In the genomic region with DNA sequence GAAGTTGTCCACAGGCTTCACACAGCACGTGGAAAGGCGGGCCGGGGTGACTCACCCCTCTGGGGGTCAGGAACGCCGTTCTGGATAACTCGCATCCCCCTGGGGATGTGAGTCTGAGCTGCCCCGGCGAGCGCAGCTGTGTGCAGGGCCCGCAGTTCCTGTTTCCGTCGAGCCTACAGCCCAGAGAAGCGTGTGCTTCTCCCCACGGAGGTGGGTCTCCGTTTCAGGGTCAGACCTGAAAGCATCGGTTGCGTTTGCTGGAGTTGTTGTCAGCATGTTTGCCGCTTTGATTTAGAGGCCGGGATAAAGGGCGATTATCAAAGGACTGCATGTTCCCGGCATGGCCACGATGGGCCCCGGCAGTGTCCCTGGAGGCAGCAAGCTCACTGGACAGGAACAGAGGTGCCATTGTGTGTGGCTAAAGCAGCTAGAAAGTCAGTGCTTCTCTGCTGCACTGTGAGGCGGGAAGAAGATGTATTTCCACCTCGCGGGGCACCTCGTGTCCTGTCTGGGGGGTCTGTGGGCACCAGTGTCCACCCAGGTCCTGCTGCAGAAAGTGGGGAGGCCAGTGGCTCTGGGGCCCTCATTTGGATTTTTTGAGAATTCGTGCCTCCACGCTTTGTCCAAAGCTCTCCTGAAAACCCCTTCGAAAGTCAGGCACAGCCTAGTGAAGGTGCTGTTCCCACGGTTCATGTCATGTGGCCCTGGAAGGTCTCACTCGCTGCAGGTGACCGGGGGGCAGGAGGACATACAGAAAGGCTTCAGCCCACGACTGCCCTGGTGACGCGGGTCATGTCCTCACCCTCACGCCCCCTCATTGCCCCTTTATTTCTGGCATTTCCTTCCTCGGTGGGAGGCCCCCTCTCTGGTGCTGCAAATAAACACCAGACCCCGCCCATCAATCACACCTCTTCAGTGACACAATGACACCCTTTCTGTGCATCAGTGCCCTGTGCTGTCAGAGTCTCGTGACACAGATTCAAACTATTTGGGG, we compare ENCODE assay signal across 1 cellular context.
TF ChIP-seq lines count a peak whose summit lies in the region.

No MANE protein-coding gene starts in this region.

TF ChIP-seq in HepG2, 621 proteins besides CTCF, POLR2A, EP300 and RAD21 (continued from another document and continues in another):
- TF ChIP-seq ZGPAT (CRISPR knock-in tag; IDR thresholded peaks at IDR 0.05) (peak; percentile 72), MATR3 (CRISPR knock-in tag; IDR thresholded peaks at IDR 0.05) (no peak), FIP1L1 (IDR thresholded peaks at IDR 0.05; ENCODE audit: borderline replicate concordance, insufficient read depth, low read depth, low read length) (no peak), TAF15 (IDR thresholded peaks at IDR 0.05; ENCODE audit: low read depth, low read length, poor library complexity, severe bottlenecking) (no peak), ZBTB42 (CRISPR knock-in tag; IDR thresholded peaks at IDR 0.05) (no peak), HOXD1 (CRISPR knock-in tag; IDR thresholded peaks at IDR 0.05) (no peak), ZNF839 (CRISPR knock-in tag; IDR thresholded peaks at IDR 0.05; ENCODE audit: borderline replicate concordance) (0 out of 2 replicates have a peak, but pooled peaks have one; percentile 41), GFI1 (CRISPR knock-in tag; IDR thresholded peaks at IDR 0.05; ENCODE audit: borderline replicate concordance) (peak; percentile 23; the same call in 1 of the 2 replicates), ZNF615 (CRISPR knock-in tag; IDR thresholded peaks at IDR 0.05; ENCODE audit: borderline replicate concordance) (no peak), ZNF343 (CRISPR knock-in tag; IDR thresholded peaks at IDR 0.05) (no peak), MEIS1 (CRISPR knock-in tag; IDR thresholded peaks at IDR 0.05; ENCODE audit: borderline replicate concordance) (0 out of 2 replicates have a peak, but pooled peaks have one; percentile 31), ZNF468 (CRISPR knock-in tag; IDR thresholded peaks at IDR 0.05) (peak; percentile 35; the same call in 1 of the 2 replicates), ZNF792 (CRISPR knock-in tag; IDR thresholded peaks at IDR 0.05) (no peak), ZNF546 (CRISPR knock-in tag; conservative IDR thresholded peaks at IDR 0.05) (no peak), CEBPB (IDR thresholded peaks at IDR 0.05; ENCODE audit: borderline replicate concordance, low read depth, low read length) (no peak), ZNF20 (CRISPR knock-in tag; IDR thresholded peaks at IDR 0.05) (no peak), ZBTB1 (CRISPR knock-in tag; IDR thresholded peaks at IDR 0.05; ENCODE audit: borderline replicate concordance) (no peak), SCMH1 (CRISPR knock-in tag; IDR thresholded peaks at IDR 0.05; ENCODE audit: borderline replicate concordance) (no peak), ZNF780A (CRISPR knock-in tag; IDR thresholded peaks at IDR 0.05) (no peak), CAMTA2 (CRISPR knock-in tag; IDR thresholded peaks at IDR 0.05; ENCODE audit: borderline replicate concordance) (no peak), HMG20B (CRISPR knock-in tag; conservative IDR thresholded peaks at IDR 0.05) (no peak), MLLT10 (CRISPR knock-in tag; IDR thresholded peaks at IDR 0.05) (no peak), NBN (conservative IDR thresholded peaks at IDR 0.05) (no peak), ZNF280B (CRISPR knock-in tag; IDR thresholded peaks at IDR 0.05; ENCODE audit: borderline replicate concordance) (no peak), SMAD3 (CRISPR knock-in tag; IDR thresholded peaks at IDR 0.05) (no peak), GATAD2A (CRISPR knock-in tag; IDR thresholded peaks at IDR 0.05) (no peak; the same call in 1 of the 2 replicates), REL (CRISPR knock-in tag; conservative IDR thresholded peaks at IDR 0.05) (peak; percentile 73; the same call in 1 of the 2 replicates), KLF9 (CRISPR knock-in tag; IDR thresholded peaks at IDR 0.05; ENCODE audit: low read depth) (no peak)
- TF ChIP-seq, protein P1, sequence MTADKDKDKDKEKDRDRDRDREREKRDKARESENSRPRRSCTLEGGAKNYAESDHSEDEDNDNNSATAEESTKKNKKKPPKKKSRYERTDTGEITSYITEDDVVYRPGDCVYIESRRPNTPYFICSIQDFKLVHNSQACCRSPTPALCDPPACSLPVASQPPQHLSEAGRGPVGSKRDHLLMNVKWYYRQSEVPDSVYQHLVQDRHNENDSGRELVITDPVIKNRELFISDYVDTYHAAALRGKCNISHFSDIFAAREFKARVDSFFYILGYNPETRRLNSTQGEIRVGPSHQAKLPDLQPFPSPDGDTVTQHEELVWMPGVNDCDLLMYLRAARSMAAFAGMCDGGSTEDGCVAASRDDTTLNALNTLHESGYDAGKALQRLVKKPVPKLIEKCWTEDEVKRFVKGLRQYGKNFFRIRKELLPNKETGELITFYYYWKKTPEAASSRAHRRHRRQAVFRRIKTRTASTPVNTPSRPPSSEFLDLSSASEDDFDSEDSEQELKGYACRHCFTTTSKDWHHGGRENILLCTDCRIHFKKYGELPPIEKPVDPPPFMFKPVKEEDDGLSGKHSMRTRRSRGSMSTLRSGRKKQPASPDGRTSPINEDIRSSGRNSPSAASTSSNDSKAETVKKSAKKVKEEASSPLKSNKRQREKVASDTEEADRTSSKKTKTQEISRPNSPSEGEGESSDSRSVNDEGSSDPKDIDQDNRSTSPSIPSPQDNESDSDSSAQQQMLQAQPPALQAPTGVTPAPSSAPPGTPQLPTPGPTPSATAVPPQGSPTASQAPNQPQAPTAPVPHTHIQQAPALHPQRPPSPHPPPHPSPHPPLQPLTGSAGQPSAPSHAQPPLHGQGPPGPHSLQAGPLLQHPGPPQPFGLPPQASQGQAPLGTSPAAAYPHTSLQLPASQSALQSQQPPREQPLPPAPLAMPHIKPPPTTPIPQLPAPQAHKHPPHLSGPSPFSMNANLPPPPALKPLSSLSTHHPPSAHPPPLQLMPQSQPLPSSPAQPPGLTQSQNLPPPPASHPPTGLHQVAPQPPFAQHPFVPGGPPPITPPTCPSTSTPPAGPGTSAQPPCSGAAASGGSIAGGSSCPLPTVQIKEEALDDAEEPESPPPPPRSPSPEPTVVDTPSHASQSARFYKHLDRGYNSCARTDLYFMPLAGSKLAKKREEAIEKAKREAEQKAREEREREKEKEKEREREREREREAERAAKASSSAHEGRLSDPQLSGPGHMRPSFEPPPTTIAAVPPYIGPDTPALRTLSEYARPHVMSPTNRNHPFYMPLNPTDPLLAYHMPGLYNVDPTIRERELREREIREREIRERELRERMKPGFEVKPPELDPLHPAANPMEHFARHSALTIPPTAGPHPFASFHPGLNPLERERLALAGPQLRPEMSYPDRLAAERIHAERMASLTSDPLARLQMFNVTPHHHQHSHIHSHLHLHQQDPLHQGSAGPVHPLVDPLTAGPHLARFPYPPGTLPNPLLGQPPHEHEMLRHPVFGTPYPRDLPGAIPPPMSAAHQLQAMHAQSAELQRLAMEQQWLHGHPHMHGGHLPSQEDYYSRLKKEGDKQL (CRISPR knock-in tag; IDR thresholded peaks at IDR 0.05; ENCODE audit: low read depth) = no peak
- TF ChIP-seq, protein P2, sequence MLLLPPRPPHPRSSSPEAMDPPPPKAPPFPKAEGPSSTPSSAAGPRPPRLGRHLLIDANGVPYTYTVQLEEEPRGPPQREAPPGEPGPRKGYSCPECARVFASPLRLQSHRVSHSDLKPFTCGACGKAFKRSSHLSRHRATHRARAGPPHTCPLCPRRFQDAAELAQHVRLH (CRISPR knock-in tag; IDR thresholded peaks at IDR 0.05; ENCODE audit: borderline replicate concordance, low read depth) = peak; percentile 38; the same call in 1 of the 2 replicates
- TF ChIP-seq, protein P3, sequence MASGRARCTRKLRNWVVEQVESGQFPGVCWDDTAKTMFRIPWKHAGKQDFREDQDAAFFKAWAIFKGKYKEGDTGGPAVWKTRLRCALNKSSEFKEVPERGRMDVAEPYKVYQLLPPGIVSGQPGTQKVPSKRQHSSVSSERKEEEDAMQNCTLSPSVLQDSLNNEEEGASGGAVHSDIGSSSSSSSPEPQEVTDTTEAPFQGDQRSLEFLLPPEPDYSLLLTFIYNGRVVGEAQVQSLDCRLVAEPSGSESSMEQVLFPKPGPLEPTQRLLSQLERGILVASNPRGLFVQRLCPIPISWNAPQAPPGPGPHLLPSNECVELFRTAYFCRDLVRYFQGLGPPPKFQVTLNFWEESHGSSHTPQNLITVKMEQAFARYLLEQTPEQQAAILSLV (CRISPR knock-in tag; IDR thresholded peaks at IDR 0.05; ENCODE audit: borderline replicate concordance) = no peak
- TF ChIP-seq, protein P4, sequence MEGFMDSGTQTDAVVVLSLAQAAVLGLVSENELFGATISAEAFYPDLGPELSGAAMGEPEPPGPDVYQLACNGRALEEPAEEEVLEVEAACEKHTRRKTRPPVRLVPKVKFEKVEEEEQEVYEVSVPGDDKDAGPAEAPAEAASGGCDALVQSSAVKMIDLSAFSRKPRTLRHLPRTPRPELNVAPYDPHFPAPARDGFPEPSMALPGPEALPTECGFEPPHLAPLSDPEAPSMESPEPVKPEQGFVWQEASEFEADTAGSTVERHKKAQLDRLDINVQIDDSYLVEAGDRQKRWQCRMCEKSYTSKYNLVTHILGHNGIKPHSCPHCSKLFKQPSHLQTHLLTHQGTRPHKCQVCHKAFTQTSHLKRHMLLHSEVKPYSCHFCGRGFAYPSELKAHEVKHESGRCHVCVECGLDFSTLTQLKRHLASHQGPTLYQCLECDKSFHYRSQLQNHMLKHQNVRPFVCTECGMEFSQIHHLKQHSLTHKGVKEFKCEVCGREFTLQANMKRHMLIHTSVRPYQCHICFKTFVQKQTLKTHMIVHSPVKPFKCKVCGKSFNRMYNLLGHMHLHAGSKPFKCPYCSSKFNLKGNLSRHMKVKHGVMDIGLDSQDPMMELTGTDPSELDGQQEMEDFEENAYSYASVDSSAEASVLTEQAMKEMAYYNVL (CRISPR knock-in tag; IDR thresholded peaks at IDR 0.05; ENCODE audit: borderline replicate concordance) = no peak
- TF ChIP-seq, protein P5, sequence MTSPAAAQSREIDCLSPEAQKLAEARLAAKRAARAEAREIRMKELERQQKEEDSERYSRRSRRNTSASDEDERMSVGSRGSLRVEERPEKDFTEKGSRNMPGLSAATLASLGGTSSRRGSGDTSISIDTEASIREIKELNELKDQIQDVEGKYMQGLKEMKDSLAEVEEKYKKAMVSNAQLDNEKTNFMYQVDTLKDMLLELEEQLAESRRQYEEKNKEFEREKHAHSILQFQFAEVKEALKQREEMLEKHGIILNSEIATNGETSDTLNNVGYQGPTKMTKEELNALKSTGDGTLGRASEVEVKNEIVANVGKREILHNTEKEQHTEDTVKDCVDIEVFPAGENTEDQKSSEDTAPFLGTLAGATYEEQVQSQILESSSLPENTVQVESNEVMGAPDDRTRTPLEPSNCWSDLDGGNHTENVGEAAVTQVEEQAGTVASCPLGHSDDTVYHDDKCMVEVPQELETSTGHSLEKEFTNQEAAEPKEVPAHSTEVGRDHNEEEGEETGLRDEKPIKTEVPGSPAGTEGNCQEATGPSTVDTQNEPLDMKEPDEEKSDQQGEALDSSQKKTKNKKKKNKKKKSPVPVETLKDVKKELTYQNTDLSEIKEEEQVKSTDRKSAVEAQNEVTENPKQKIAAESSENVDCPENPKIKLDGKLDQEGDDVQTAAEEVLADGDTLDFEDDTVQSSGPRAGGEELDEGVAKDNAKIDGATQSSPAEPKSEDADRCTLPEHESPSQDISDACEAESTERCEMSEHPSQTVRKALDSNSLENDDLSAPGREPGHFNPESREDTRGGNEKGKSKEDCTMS (CRISPR knock-in tag; conservative IDR thresholded peaks at IDR 0.05) = no peak
- TF ChIP-seq, protein P6, sequence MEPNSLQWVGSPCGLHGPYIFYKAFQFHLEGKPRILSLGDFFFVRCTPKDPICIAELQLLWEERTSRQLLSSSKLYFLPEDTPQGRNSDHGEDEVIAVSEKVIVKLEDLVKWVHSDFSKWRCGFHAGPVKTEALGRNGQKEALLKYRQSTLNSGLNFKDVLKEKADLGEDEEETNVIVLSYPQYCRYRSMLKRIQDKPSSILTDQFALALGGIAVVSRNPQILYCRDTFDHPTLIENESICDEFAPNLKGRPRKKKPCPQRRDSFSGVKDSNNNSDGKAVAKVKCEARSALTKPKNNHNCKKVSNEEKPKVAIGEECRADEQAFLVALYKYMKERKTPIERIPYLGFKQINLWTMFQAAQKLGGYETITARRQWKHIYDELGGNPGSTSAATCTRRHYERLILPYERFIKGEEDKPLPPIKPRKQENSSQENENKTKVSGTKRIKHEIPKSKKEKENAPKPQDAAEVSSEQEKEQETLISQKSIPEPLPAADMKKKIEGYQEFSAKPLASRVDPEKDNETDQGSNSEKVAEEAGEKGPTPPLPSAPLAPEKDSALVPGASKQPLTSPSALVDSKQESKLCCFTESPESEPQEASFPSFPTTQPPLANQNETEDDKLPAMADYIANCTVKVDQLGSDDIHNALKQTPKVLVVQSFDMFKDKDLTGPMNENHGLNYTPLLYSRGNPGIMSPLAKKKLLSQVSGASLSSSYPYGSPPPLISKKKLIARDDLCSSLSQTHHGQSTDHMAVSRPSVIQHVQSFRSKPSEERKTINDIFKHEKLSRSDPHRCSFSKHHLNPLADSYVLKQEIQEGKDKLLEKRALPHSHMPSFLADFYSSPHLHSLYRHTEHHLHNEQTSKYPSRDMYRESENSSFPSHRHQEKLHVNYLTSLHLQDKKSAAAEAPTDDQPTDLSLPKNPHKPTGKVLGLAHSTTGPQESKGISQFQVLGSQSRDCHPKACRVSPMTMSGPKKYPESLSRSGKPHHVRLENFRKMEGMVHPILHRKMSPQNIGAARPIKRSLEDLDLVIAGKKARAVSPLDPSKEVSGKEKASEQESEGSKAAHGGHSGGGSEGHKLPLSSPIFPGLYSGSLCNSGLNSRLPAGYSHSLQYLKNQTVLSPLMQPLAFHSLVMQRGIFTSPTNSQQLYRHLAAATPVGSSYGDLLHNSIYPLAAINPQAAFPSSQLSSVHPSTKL (CRISPR knock-in tag; IDR thresholded peaks at IDR 0.05) = no peak; the same call in 1 of the 2 replicates
